In the genomic region with DNA sequence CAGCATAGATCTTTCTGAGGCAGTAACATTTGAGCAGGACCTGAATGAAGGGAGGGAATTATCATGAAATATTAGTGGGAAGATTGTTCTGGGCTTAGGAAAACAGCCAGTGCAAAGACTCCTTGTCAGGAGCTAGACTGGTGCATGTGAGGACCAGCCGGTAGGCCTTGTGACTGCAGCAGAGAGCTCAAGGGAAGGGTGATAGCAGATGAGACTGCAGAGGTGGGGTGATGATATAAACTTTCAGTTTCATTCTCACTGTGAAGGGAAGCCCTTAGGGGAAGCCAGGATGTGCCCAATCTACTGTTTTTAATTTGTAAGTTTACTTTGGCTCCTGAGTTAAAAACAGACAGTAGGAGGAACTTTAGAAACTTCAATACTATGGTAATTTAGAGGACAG, we compare ENCODE assay signal across 8 cellular contexts. TPM values are rescaled to one million over a fixed set of nuclear protein-coding genes. Genes with fewer than 3 reads are reported as not detected.
DNase-seq lines count a peak whose midpoint lies in the region; ATAC-seq lines count a peak whose summit lies in the region.

No MANE protein-coding gene starts in this region.

- no peaks in the 10 kb centered on the region for H3K9me3 Mint-ChIP-seq in CD4-positive, alpha-beta memory T cell
- peaks cover 9% of the 10 kb centered on the region for H3K9me3 Mint-ChIP-seq in activated T-cell treated with anti-CD3 and anti-CD28 coated beads, Interleukin-2, amount 50 U/mL, for 24 hours
- peaks cover 2% of the 10 kb centered on the region for H3K9me3 Mint-ChIP-seq in stimulated activated effector memory CD8-positive, alpha-beta T cell treated with anti-CD3 and anti-CD28 coated beads, Interleukin-12 subunit alpha, Interleukin-12 subunit beta, amount 100 ng/mL, for 72 hours

- H3K27ac Mint-ChIP-seq in CD4-positive, alpha-beta memory T cell = peak overlapping the region; percentile 74 to 96 (median 92)
- peak overlapping the region; percentile 81 for H3K27ac Mint-ChIP-seq in activated T-cell treated with anti-CD3 and anti-CD28 coated beads, Interleukin-2, amount 50 U/mL, for 24 hours
- peak overlapping the region; percentile 74 for H3K27ac Mint-ChIP-seq in stimulated activated effector memory CD8-positive, alpha-beta T cell treated with anti-CD3 and anti-CD28 coated beads, Interleukin-12 subunit alpha, Interleukin-12 subunit beta, amount 100 ng/mL, for 72 hours

- intact Hi-C loops in CD4-positive, alpha-beta memory T cell (cut with micrococcal nuclease) = no loop called here

- H3K36me3 Mint-ChIP-seq in CD4-positive, alpha-beta memory T cell = peaks cover 0 to 3% of the 10 kb centered on the region in 2 donors
- no peaks in the 10 kb centered on the region for H3K36me3 Mint-ChIP-seq in activated T-cell treated with anti-CD3 and anti-CD28 coated beads, Interleukin-2, amount 50 U/mL, for 24 hours (ENCODE audit: low read depth)
- H3K36me3 Mint-ChIP-seq in stimulated activated effector memory CD8-positive, alpha-beta T cell treated with anti-CD3 and anti-CD28 coated beads, Interleukin-12 subunit alpha, Interleukin-12 subunit beta, amount 100 ng/mL, for 72 hours = no peaks in the 10 kb centered on the region

- peak overlapping the region; percentile 55 to 85 (median 76) for H3K4me3 Mint-ChIP-seq in CD4-positive, alpha-beta memory T cell
- H3K4me3 Mint-ChIP-seq in activated T-cell treated with anti-CD3 and anti-CD28 coated beads, Interleukin-2, amount 50 U/mL, for 24 hours = peak overlapping the region; percentile 57
- peak overlapping the region; percentile 41 for H3K4me3 Mint-ChIP-seq in stimulated activated effector memory CD8-positive, alpha-beta T cell treated with anti-CD3 and anti-CD28 coated beads, Interleukin-12 subunit alpha, Interleukin-12 subunit beta, amount 100 ng/mL, for 72 hours

- no peaks in the 10 kb centered on the region for H3K27me3 Mint-ChIP-seq in CD4-positive, alpha-beta memory T cell
- H3K27me3 Mint-ChIP-seq in activated T-cell treated with anti-CD3 and anti-CD28 coated beads, Interleukin-2, amount 50 U/mL, for 24 hours = no peaks in the 10 kb centered on the region

- peaks cover 26 to 44% (median 35%) of the 10 kb centered on the region in 4 donors for H3K4me1 Mint-ChIP-seq in CD4-positive, alpha-beta memory T cell
- peaks cover 60% of the 10 kb centered on the region for H3K4me1 Mint-ChIP-seq in activated T-cell treated with anti-CD3 and anti-CD28 coated beads, Interleukin-2, amount 50 U/mL, for 24 hours (ENCODE audit: low read depth)
- peaks cover 50% of the 10 kb centered on the region for H3K4me1 Mint-ChIP-seq in stimulated activated effector memory CD8-positive, alpha-beta T cell treated with anti-CD3 and anti-CD28 coated beads, Interleukin-12 subunit alpha, Interleukin-12 subunit beta, amount 100 ng/mL, for 72 hours

- CTCF ChIA-PET in CD4-positive, alpha-beta memory T cell (lab: Charles Lee; ENCODE audit: partially characterized antibody) = interaction anchor here (0.9 to 2.6 kb wide), 6 partner anchors 9 to 83 kb away, joined by 3 to 20 read pairs (median 4); a partner anchor contains a TSS

- DNase-seq in CD4-positive, alpha-beta memory T cell = peak in 4 of 5 donors; percentile 45 to 63 (median 52)
- DNase-seq in activated T-cell treated with anti-CD3 and anti-CD28 coated beads, Interleukin-2, amount 50 U/mL, for 24 hours = peak; percentile 63
- DNase-seq in iris pigment epithelial cell (ENCODE audit: low read depth) (peak; percentile 56), RKO (ENCODE audit: low spot score) (no peak), cerebellum (ENCODE audit: low spot score) (no peak)
- DNase-seq in stimulated activated effector memory CD8-positive, alpha-beta T cell treated with anti-CD3 and anti-CD28 coated beads, Interleukin-12 subunit alpha, Interleukin-12 subunit beta, amount 100 ng/mL, for 72 hours (ENCODE audit: low spot score in 2 of 2) = peak; percentile 17 to 75

- H3K9me3 ChIP-seq in CD4-positive, alpha-beta memory T cell (ENCODE audit: control insufficient read depth in 1 of 2, low read length in 2 of 2) = no peaks in the 10 kb centered on the region
- no peaks in the 10 kb centered on the region for H3K9me3 ChIP-seq in KOPT-K1 (ENCODE audit: insufficient read depth, low read length, poor library complexity, severe bottlenecking)

- peak; percentile 97 for ATAC-seq in GM21447 (IDR thresholded peaks at IDR 0.05; ENCODE audit: unreplicated experiment)
- peak; percentile 100 for ATAC-seq in stimulated activated effector memory CD8-positive, alpha-beta T cell treated with anti-CD3 and anti-CD28 coated beads, Interleukin-12 subunit alpha, Interleukin-12 subunit beta, amount 100 ng/mL, for 72 hours

- POLR2A ChIA-PET in CD4-positive, alpha-beta memory T cell (lab: Charles Lee; ENCODE audit: partially characterized antibody) = interaction anchor here (0.9 to 1.5 kb wide), 6 partner anchors 13 to 567 kb away, joined by 3 to 6 read pairs (median 4); a partner anchor contains a TSS

- H3K4me3 ChIP-seq in CD4-positive, alpha-beta memory T cell (ENCODE audit: low read length in 2 of 2) = peak overlapping the region; percentile 9 to 11

- H3K4me1 ChIP-seq in CD4-positive, alpha-beta memory T cell (ENCODE audit: insufficient read depth, low read length) = peaks cover 35% of the 10 kb centered on the region

- H3K36me3 ChIP-seq in CD4-positive, alpha-beta memory T cell (ENCODE audit: insufficient read depth, low read length) = no peaks in the 10 kb centered on the region
- H3K36me3 ChIP-seq in KOPT-K1 (ENCODE audit: insufficient read depth, low read length) = no peaks in the 10 kb centered on the region

- no peaks in the 10 kb centered on the region for H3K27me3 ChIP-seq in CD4-positive, alpha-beta memory T cell (ENCODE audit: insufficient read depth, low read length)

- peak overlapping the region; percentile 30 for H3K27ac ChIP-seq in CD4-positive, alpha-beta memory T cell (ENCODE audit: low read depth, low read length)
- H3K27ac ChIP-seq in KOPT-K1 (ENCODE audit: low read depth, low read length, poor library complexity, severe bottlenecking) = peak overlapping the region; percentile 72

RNA-seq across cellular contexts. Expression of a gene that starts 12.4 kb away (rescaled TPM):
- total RNA-seq in CD4-positive, alpha-beta memory T cell = not detected
- under 1 TPM in 1 of 2 donors, not detected in 1; 0.67 TPM for polyA plus RNA-seq in CD4-positive, alpha-beta memory T cell
- total RNA-seq in cerebellum = 0.82 TPM

RNA-seq across cellular contexts. Expression of a gene that starts 15.4 kb away (rescaled TPM):
- not detected for total RNA-seq in CD4-positive, alpha-beta memory T cell
- under 1 TPM in 1 of 2 donors, not detected in 1; 0.30 TPM for polyA plus RNA-seq in CD4-positive, alpha-beta memory T cell
- total RNA-seq in cerebellum = not detected

Comparison
In these comparisons a context has a peak if more than half of its experiments do, and no peak if none do; other contexts are left out.
1. DNase-seq: peak in CD4-positive, alpha-beta memory T cell (4 of 5), activated T-cell treated with anti-CD3 and anti-CD28 coated beads, Interleukin-2, amount 50 U/mL, for 24 hours (single experiment), iris pigment epithelial cell (single experiment) and stimulated activated effector memory CD8-positive, alpha-beta T cell treated with anti-CD3 and anti-CD28 coated beads, Interleukin-12 subunit alpha, Interleukin-12 subunit beta, amount 100 ng/mL, for 72 hours (2 of 2); none in RKO (single experiment) and cerebellum (single experiment).
2. Peak in every context shown above with its lines, with median percentiles within 50 percentile points of each other: H3K27ac Mint-ChIP-seq and H3K4me3 Mint-ChIP-seq.